28 cellular contexts compared by ENCODE assay signal in genomic region chr7:127616709-127617108, GRCh38. TPM values are rescaled to one million over a fixed set of nuclear protein-coding genes. Genes with fewer than 3 reads are reported as not detected.
"Had no signal": no experiment of that assay in that cellular context is flagged by ENCODE, and none has a peak within 500 bp of the region (broad histone marks: within the 10 kb centered on the region; RNA-seq: fewer than 3 reads in every experiment).

No MANE protein-coding gene starts in this region.

- H3K9me3 Mint-ChIP-seq: mesothelial cell of epicardium had no signal

- H3K4me3 Mint-ChIP-seq: mesothelial cell of epicardium, naive B cell had no signal

- DNase-seq: dermis blood vessel endothelial cell; dorsolateral prefrontal cortex; effector CD4-positive, alpha-beta T cell; effector memory CD4-positive, alpha-beta T cell; erythroblast; esophagus squamous epithelium; foreskin fibroblast; foreskin melanocyte; gastrocnemius medialis; glutamatergic neuron; head of caudate nucleus; heart right ventricle; hippocampal formation; left cardiac atrium; left lung; left ventricle myocardium superior; lower lobe of right lung; mesenchymal stem cell; mucosa of descending colon; naive B cell had no signal

- H3K36me3 Mint-ChIP-seq: mesothelial cell of epicardium had no signal

- ATAC-seq: esophagus mucosa, gastrocnemius medialis, heart right ventricle, left cardiac atrium, left lung, left ventricle myocardium superior, lower lobe of right lung, mucosa of descending colon had no signal

- H3K27ac Mint-ChIP-seq: mesothelial cell of epicardium, naive B cell had no signal

RNA-seq across cellular contexts. Expression of gene PAX4, which starts 1.2 kb away (rescaled TPM):
- total RNA-seq: dermis blood vessel endothelial cell, esophagus mucosa, esophagus squamous epithelium, gastrocnemius medialis, glomerular endothelial cell, heart right ventricle, kidney epithelial cell, left cardiac atrium, left lung, left ventricle myocardium superior, lower leg skin, lower lobe of right lung, lung microvascular endothelial cell, mesenteric fat pad, mesothelial cell of epicardium, myocyte had no signal

RNA-seq across cellular contexts. Expression of gene FSCN3, which starts 23.2 kb away (rescaled TPM):
- total RNA-seq: left ventricle myocardium superior, lower lobe of right lung had no signal
